Comparison of ENCODE assay signal across 1 cellular context in genomic region chr15:89136818-89137772, GRCh38.
A peak's percentile ranks its signal among the peaks of the same experiment; 100 is the strongest.
TF ChIP-seq lines count a peak whose summit lies in the region.

No MANE protein-coding gene starts in this region.

TF ChIP-seq in HepG2, 621 proteins besides CTCF, POLR2A, EP300 and RAD21 (continued from another document):
- TF ChIP-seq TFDP2 (CRISPR knock-in tag; IDR thresholded peaks at IDR 0.05) (peak; percentile 42; the same call in 1 of the 2 replicates), ZNF431 (CRISPR knock-in tag; IDR thresholded peaks at IDR 0.05; ENCODE audit: borderline replicate concordance, low read depth) (no peak), KDM5B (CRISPR knock-in tag; IDR thresholded peaks at IDR 0.05; ENCODE audit: borderline replicate concordance) (no peak; the same call in 1 of the 2 replicates), NPAS2 (CRISPR knock-in tag; IDR thresholded peaks at IDR 0.05; ENCODE audit: borderline replicate concordance) (no peak), ZBTB40 (IDR thresholded peaks at IDR 0.05) (no peak), ZBTB40 (CRISPR knock-in tag; IDR thresholded peaks at IDR 0.05) (peak; percentile 40; the same call in 1 of the 2 replicates), HNF4G (IDR thresholded peaks at IDR 0.05; ENCODE audit: borderline replicate concordance, low read depth, low read length) (peak; percentile 94), HNF4G (CRISPR knock-in tag; IDR thresholded peaks at IDR 0.05; ENCODE audit: borderline replicate concordance, low read depth) (peak; percentile 90; the same call in 1 of the 2 replicates), ASH2L (IDR thresholded peaks at IDR 0.05; ENCODE audit: insufficient read length, low read depth, low read length) (peak; percentile 47), RBM22 (optimal IDR thresholded peaks at IDR 0.05; ENCODE audit: low read length) (no peak), KLF13 (CRISPR knock-in tag; IDR thresholded peaks at IDR 0.05) (no peak), ZNF773 (CRISPR knock-in tag; IDR thresholded peaks at IDR 0.05; ENCODE audit: borderline replicate concordance) (no peak), ZNF598 (CRISPR knock-in tag; IDR thresholded peaks at IDR 0.05; ENCODE audit: borderline replicate concordance) (no peak), ERF (CRISPR knock-in tag; IDR thresholded peaks at IDR 0.05) (peak; percentile 88), CBX5 (CRISPR knock-in tag; IDR thresholded peaks at IDR 0.05; ENCODE audit: borderline replicate concordance) (peak; percentile 19; the same call in 1 of the 2 replicates), TBX2 (CRISPR knock-in tag; IDR thresholded peaks at IDR 0.05; ENCODE audit: borderline replicate concordance) (peak; percentile 95), ZNF260 (CRISPR knock-in tag; IDR thresholded peaks at IDR 0.05; ENCODE audit: borderline replicate concordance, low read depth) (no peak), ZNF253 (CRISPR knock-in tag; IDR thresholded peaks at IDR 0.05; ENCODE audit: borderline replicate concordance) (no peak), ZNF3 (CRISPR knock-in tag; IDR thresholded peaks at IDR 0.05) (peak; percentile 85; the same call in 1 of the 2 replicates), RBAK (CRISPR knock-in tag; IDR thresholded peaks at IDR 0.05) (peak; percentile 66; the same call in 1 of the 2 replicates), NCOA2 (CRISPR knock-in tag; IDR thresholded peaks at IDR 0.05) (peak; percentile 92), LCORL (IDR thresholded peaks at IDR 0.05) (no peak), LCORL (CRISPR knock-in tag; IDR thresholded peaks at IDR 0.05) (peak; percentile 92), ZBTB43 (CRISPR knock-in tag; conservative IDR thresholded peaks at IDR 0.05) (peak; percentile 70; the same call in 1 of the 2 replicates)
- TF ChIP-seq, protein P1, sequence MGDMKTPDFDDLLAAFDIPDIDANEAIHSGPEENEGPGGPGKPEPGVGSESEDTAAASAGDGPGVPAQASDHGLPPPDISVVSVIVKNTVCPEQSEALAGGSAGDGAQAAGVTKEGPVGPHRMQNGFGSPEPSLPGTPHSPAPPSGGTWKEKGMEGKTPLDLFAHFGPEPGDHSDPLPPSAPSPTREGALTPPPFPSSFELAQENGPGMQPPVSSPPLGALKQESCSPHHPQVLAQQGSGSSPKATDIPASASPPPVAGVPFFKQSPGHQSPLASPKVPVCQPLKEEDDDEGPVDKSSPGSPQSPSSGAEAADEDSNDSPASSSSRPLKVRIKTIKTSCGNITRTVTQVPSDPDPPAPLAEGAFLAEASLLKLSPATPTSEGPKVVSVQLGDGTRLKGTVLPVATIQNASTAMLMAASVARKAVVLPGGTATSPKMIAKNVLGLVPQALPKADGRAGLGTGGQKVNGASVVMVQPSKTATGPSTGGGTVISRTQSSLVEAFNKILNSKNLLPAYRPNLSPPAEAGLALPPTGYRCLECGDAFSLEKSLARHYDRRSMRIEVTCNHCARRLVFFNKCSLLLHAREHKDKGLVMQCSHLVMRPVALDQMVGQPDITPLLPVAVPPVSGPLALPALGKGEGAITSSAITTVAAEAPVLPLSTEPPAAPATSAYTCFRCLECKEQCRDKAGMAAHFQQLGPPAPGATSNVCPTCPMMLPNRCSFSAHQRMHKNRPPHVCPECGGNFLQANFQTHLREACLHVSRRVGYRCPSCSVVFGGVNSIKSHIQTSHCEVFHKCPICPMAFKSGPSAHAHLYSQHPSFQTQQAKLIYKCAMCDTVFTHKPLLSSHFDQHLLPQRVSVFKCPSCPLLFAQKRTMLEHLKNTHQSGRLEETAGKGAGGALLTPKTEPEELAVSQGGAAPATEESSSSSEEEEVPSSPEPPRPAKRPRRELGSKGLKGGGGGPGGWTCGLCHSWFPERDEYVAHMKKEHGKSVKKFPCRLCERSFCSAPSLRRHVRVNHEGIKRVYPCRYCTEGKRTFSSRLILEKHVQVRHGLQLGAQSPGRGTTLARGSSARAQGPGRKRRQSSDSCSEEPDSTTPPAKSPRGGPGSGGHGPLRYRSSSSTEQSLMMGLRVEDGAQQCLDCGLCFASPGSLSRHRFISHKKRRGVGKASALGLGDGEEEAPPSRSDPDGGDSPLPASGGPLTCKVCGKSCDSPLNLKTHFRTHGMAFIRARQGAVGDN (CRISPR knock-in tag; IDR thresholded peaks at IDR 0.05), result peak; percentile 56; the same call in 1 of the 2 replicates
- TF ChIP-seq, protein P2, sequence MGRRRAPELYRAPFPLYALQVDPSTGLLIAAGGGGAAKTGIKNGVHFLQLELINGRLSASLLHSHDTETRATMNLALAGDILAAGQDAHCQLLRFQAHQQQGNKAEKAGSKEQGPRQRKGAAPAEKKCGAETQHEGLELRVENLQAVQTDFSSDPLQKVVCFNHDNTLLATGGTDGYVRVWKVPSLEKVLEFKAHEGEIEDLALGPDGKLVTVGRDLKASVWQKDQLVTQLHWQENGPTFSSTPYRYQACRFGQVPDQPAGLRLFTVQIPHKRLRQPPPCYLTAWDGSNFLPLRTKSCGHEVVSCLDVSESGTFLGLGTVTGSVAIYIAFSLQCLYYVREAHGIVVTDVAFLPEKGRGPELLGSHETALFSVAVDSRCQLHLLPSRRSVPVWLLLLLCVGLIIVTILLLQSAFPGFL (CRISPR knock-in tag; IDR thresholded peaks at IDR 0.05), result no peak
TF ChIP-seq in HepG2: peak in this region for 211.
